In the genomic region with DNA sequence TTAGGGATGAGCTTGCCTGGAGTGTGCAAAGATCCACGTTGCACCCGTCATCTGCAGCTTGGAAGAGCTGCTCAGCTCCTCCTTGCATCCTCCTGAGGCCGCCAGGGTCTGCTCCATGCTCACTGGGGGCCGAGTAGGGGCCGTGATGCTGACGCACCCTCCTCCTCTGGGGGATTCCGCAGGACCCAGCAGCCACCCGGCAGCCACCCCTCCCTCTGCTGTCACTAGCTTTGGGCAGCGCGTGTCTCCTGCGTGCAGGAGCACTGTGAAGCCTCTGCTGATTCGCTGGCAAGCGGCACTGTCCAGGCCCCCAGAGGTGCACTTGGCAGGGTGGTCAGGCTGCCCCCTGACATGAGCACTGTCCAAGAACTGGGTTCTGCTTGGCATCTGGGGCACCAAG, we compare ENCODE assay signal across 28 cellular contexts.
"Had no signal": no experiment of that assay in that cellular context is flagged by ENCODE, and none has a peak within 500 bp of the region (broad histone marks: within the 10 kb centered on the region; RNA-seq: fewer than 3 reads in every experiment).

No MANE protein-coding gene starts in this region.

- H3K4me1 Mint-ChIP-seq: naive B cell; stimulated activated naive CD8-positive, alpha-beta T cell treated with anti-CD3 and anti-CD28 coated beads, Interleukin-15, amount 100 ng/mL, for 72 hours had no signal

- H3K9me3 ChIP-seq: esophagus muscularis mucosa, gastroesophageal sphincter, heart left ventricle, left lung, mucosa of descending colon, ovary, suprapubic skin, transverse colon, vagina had no signal

- H3K27me3 Mint-ChIP-seq: naive B cell; natural killer cell treated with Interleukin-12 subunit alpha and Interleukin-12 subunit beta and Interleukin-15 and Interleukin-18, amount 100 ng/mL, for 72 hours; stimulated activated naive CD8-positive, alpha-beta T cell treated with anti-CD3 and anti-CD28 coated beads, Interleukin-15, amount 100 ng/mL, for 72 hours had no signal

- H3K9me3 Mint-ChIP-seq: mesothelial cell of epicardium; natural killer cell treated with Interleukin-12 subunit alpha and Interleukin-12 subunit beta and Interleukin-15 and Interleukin-18, amount 100 ng/mL, for 72 hours; stimulated activated naive CD8-positive, alpha-beta T cell treated with anti-CD3 and anti-CD28 coated beads, Interleukin-15, amount 100 ng/mL, for 72 hours had no signal

- H3K27ac Mint-ChIP-seq: mesothelial cell of epicardium; natural killer cell treated with Interleukin-12 subunit alpha and Interleukin-12 subunit beta and Interleukin-15 and Interleukin-18, amount 100 ng/mL, for 72 hours; stimulated activated naive CD8-positive, alpha-beta T cell treated with anti-CD3 and anti-CD28 coated beads, Interleukin-15, amount 100 ng/mL, for 72 hours had no signal

- H3K27ac ChIP-seq: esophagus muscularis mucosa, foreskin keratinocyte, gastroesophageal sphincter, hepatocyte, left lung, ovary, suprapubic skin, transverse colon, vagina had no signal

- DNase-seq: effector memory CD4-positive, alpha-beta T cell; heart left ventricle; kidney; left lung; mesenchymal stem cell; mucosa of descending colon; naive B cell; occipital lobe; ovary; stimulated activated CD4-positive, alpha-beta T cell treated with anti-CD3 and anti-CD28 coated beads, Interleukin-12 subunit alpha, Interleukin-12 subunit beta, amount 100 ng/mL, for 4 hours; stimulated activated CD4-positive, alpha-beta T cell treated with anti-CD3 and anti-CD28 coated beads, Interleukin-1b, Interleukin-23, amount 100 ng/mL, for 48 hours; stimulated activated CD4-positive, alpha-beta T cell treated with anti-CD3 and anti-CD28 coated beads, Interleukin-4, amount 100 ng/mL, for 1 hour; stimulated activated CD8-positive, alpha-beta memory T cell treated with anti-CD3 and anti-CD28 coated beads, Interleukin-4, amount 100 ng/mL, for 48 hours; stimulated activated naive CD4-positive, alpha-beta T cell; stimulated activated naive CD8-positive, alpha-beta T cell treated with anti-CD3 and anti-CD28 coated beads, Interleukin-15, amount 100 ng/mL, for 72 hours; transverse colon had no signal

- H2AFZ ChIP-seq: hepatocyte had no signal

- H3K4me1 ChIP-seq: foreskin keratinocyte had no signal

- ATAC-seq: foreskin keratinocyte; gastroesophageal sphincter; heart left ventricle; left lung; mucosa of descending colon; natural killer cell treated with Interleukin-12 subunit alpha and Interleukin-12 subunit beta and Interleukin-15 and Interleukin-18, amount 100 ng/mL, for 72 hours; sciatic nerve; stimulated activated naive CD8-positive, alpha-beta T cell treated with anti-CD3 and anti-CD28 coated beads, Interleukin-15, amount 100 ng/mL, for 72 hours had no signal

- H3K4me3 ChIP-seq: coronary artery, esophagus muscularis mucosa, gastroesophageal sphincter, heart left ventricle, hepatocyte, left lung, mucosa of descending colon, ovary, smooth muscle cell, suprapubic skin, transverse colon, vagina had no signal

- H3K36me3 ChIP-seq: ovary had no signal

- H3K4me2 ChIP-seq: hepatocyte, smooth muscle cell had no signal

- H3K4me3 Mint-ChIP-seq: mesothelial cell of epicardium; naive B cell; natural killer cell treated with Interleukin-12 subunit alpha and Interleukin-12 subunit beta and Interleukin-15 and Interleukin-18, amount 100 ng/mL, for 72 hours; stimulated activated naive CD8-positive, alpha-beta T cell treated with anti-CD3 and anti-CD28 coated beads, Interleukin-15, amount 100 ng/mL, for 72 hours had no signal

- FAIRE-seq: endothelial cell of umbilical vein, kidney had no signal

- H3K27me3 ChIP-seq: esophagus muscularis mucosa, gastroesophageal sphincter, heart left ventricle, hepatocyte, left lung, ovary, suprapubic skin, transverse colon, vagina had no signal

- H3K79me2 ChIP-seq: hepatocyte had no signal
